1 cellular context compared by ENCODE assay signal in genomic region chr20:2694519-2694918, GRCh38.
TF ChIP-seq lines count a peak whose summit lies in the region.

No MANE protein-coding gene starts in this region.

TF ChIP-seq in HCT116, 20 proteins besides CTCF, POLR2A, EP300 and RAD21 (continued from another document):
- TF ChIP-seq, protein P1, sequence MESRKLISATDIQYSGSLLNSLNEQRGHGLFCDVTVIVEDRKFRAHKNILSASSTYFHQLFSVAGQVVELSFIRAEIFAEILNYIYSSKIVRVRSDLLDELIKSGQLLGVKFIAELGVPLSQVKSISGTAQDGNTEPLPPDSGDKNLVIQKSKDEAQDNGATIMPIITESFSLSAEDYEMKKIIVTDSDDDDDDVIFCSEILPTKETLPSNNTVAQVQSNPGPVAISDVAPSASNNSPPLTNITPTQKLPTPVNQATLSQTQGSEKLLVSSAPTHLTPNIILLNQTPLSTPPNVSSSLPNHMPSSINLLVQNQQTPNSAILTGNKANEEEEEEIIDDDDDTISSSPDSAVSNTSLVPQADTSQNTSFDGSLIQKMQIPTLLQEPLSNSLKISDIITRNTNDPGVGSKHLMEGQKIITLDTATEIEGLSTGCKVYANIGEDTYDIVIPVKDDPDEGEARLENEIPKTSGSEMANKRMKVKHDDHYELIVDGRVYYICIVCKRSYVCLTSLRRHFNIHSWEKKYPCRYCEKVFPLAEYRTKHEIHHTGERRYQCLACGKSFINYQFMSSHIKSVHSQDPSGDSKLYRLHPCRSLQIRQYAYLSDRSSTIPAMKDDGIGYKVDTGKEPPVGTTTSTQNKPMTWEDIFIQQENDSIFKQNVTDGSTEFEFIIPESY (IDR thresholded peaks at IDR 0.05; ENCODE audit: extremely low read depth, insufficient replicate concordance, low read length): no peak
- no peak for TF ChIP-seq YY1 (IDR thresholded peaks at IDR 0.05; ENCODE audit: extremely low read depth, insufficient replicate concordance, low read depth, low read length)
- TF ChIP-seq CBX3 (IDR thresholded peaks at IDR 0.05; ENCODE audit: low read depth): no peak
- no peak for TF ChIP-seq FOSL1 (IDR thresholded peaks at IDR 0.05; ENCODE audit: low read depth)
- TF ChIP-seq EZH2phosphoT487 (IDR thresholded peaks at IDR 0.05; ENCODE audit: borderline replicate concordance): no peak
- no peak for TF ChIP-seq TCF7L2 (IDR thresholded peaks at IDR 0.05; ENCODE audit: borderline replicate concordance, extremely low read depth, insufficient read depth, insufficient read length)
- no peak for TF ChIP-seq ZFX (IDR thresholded peaks at IDR 0.05)
